ENCODE assay signal across 13 cellular contexts in the genomic region with DNA sequence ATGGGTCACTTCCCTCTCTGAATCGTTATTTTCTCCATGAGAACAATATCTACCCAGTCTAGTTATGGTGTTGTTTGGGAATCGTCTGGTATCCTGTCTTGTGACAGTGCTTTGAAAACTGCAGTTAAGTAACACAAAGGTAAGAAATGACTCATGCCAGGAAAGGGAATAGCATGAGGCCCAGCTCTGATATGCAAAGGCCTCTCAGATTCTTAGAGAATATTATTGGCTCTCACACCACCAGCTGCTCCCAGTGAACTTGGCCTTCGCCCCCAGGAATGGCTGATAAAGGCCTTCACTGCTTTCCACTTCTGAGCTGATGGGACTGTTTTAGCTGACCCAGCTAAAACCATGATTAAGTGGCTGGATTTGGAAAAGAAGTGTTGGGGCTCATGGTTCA. TPM values are rescaled to one million over a fixed set of nuclear protein-coding genes. Genes with fewer than 3 reads are reported as not detected.
A peak's percentile ranks its signal among the peaks of the same experiment; 100 is the strongest.
DNase-seq lines count a peak whose midpoint lies in the region; ATAC-seq, FAIRE-seq and TF ChIP-seq lines count a peak whose summit lies in the region.
"Had no signal": no experiment of that assay in that cellular context is flagged by ENCODE, and none has a peak within 500 bp of the region (broad histone marks: within the 10 kb centered on the region; RNA-seq: fewer than 3 reads in every experiment).

No MANE protein-coding gene starts in this region.

- TF ChIP-seq CTCF in IMR-90 (conservative IDR thresholded peaks at IDR 0.05; ENCODE audit: low read depth, low read length) (no peak), body of pancreas (IDR thresholded peaks at IDR 0.05) (no peak), keratinocyte (optimal IDR thresholded peaks at IDR 0.05 in 1 of 3, IDR thresholded peaks at IDR 0.05 in 1 of 3, conservative IDR thresholded peaks at IDR 0.05 in 1 of 3; ENCODE audit: extremely low read depth in 1 of 3, insufficient read depth in 2 of 3, low read length in 3 of 3) (no peak), spleen (IDR thresholded peaks at IDR 0.05 in 8 of 11, conservative IDR thresholded peaks at IDR 0.05 in 3 of 11) (no peak)

- no TSS peak for BruUV-seq in IMR-90 (replicated peaks; lab: Mats Ljungman, UMichigan)

- H4K91ac ChIP-seq in IMR-90 (ENCODE audit: insufficient read depth, low read depth, low read length), result no peak overlapping the region

- POLR2A ChIA-PET in IMR-90 (lab: Charles Lee; ENCODE audit: unreplicated experiment), result no interaction called here

- TF ChIP-seq POLR2A in IMR-90 (IDR thresholded peaks at IDR 0.05; ENCODE audit: low read depth, low read length) (no peak), body of pancreas (IDR thresholded peaks at IDR 0.05) (no peak), spleen (IDR thresholded peaks at IDR 0.05) (no peak)

- peak; percentile 53 for DNase-seq in IMR-90
- DNase-seq in body of pancreas, result peak; percentile 41 to 78 (median 74)
- DNase-seq in keratinocyte (ENCODE audit: low read depth, low spot score), result no peak
- no peak for DNase-seq in spleen
- DNase-seq in foreskin melanocyte, result no peak
- no peak for DNase-seq in activated naive CD8-positive, alpha-beta T cell treated with anti-CD3 and anti-CD28 coated beads for 36 hours
- DNase-seq: activated CD8-positive, alpha-beta memory T cell treated with anti-CD3 and anti-CD28 coated beads, Interleukin-2, amount 50 U/mL, for 4 hours; COR-L47; NCI-H1048; retina; SJCRH30 had no signal

- no peak overlapping the region for H2AK9ac ChIP-seq in IMR-90 (replicated peaks; ENCODE audit: low read depth, low read length, poor library complexity)

- H4K20me1 ChIP-seq in IMR-90 (ENCODE audit: insufficient read depth, low read length) (no peaks in the 10 kb centered on the region), keratinocyte (ENCODE audit: control insufficient read depth, extremely low read depth, insufficient read depth, low read length) (no peaks in the 10 kb centered on the region)

- H2BK5ac ChIP-seq in IMR-90 (ENCODE audit: low read depth, low read length, poor library complexity, severe bottlenecking), result no peak overlapping the region

- no peak overlapping the region for H2BK120ac ChIP-seq in IMR-90 (ENCODE audit: low read depth, low read length)

- WGBS in IMR-90 (ENCODE audit: extremely low coverage in 2 of 2, insufficient read length in 1 of 2), 2 experiments, result no CpG with 5 or more reads among the region's 3 CpGs
- WGBS in body of pancreas, 2 donors, result 39 to 45% methylated on average over 3 of the region's 3 CpGs
- 66 to 78% (median 73%) methylated on average over 3 of the region's 3 CpGs for WGBS in spleen, 5 donors

- no peak overlapping the region for H2AK5ac ChIP-seq in IMR-90 (ENCODE audit: low read depth, low read length)

- H2BK15ac ChIP-seq in IMR-90 (ENCODE audit: low read depth, low read length), result no peak overlapping the region

- H3K4me1 ChIP-seq in IMR-90 (ENCODE audit: control insufficient read depth, insufficient read depth, low read length) (peaks cover 6% of the 10 kb centered on the region; the same call in 1 of the 2 replicates), body of pancreas (peaks cover 34% of the 10 kb centered on the region), keratinocyte (ENCODE audit: control insufficient read depth, extremely low read depth, insufficient read depth, low read length) (peaks cover 12% of the 10 kb centered on the region), spleen (peaks cover 0 to 20% (median 9%) of the 10 kb centered on the region in 6 donors)

- in situ Hi-C loops in IMR-90 (cut with MboI; ENCODE audit: low sequenced_read_pairs), result loop anchor here (5.0 kb wide), 1 partner anchor 326 kb away; no protein-coding TSS in a partner anchor

- ATAC-seq in IMR-90 (ENCODE audit: low read depth), result no peak
- ATAC-seq in body of pancreas, result peak; percentile 57
- ATAC-seq in GM19023 (IDR thresholded peaks at IDR 0.05; ENCODE audit: unreplicated experiment), result no peak

- TF ChIP-seq RAD21 in IMR-90 (IDR thresholded peaks at IDR 0.05; ENCODE audit: low read length), result no peak

- H3K9ac ChIP-seq in IMR-90 (ENCODE audit: low read depth, low read length) (no peak overlapping the region), keratinocyte (ENCODE audit: control insufficient read depth, extremely low read depth, insufficient read depth, low read length) (no peak overlapping the region)

- H3K36me3 Mint-ChIP-seq in activated naive CD8-positive, alpha-beta T cell treated with anti-CD3 and anti-CD28 coated beads for 36 hours, result no peaks in the 10 kb centered on the region

- H3K4me3 ChIP-seq in IMR-90 (ENCODE audit: insufficient read depth, low read depth, low read length) (no peak overlapping the region), body of pancreas (no peak overlapping the region), keratinocyte (ENCODE audit: control insufficient read depth in 2 of 3, extremely low read depth in 1 of 3, insufficient read depth in 2 of 3, low read depth in 1 of 3, low read length in 3 of 3) (no peak overlapping the region), spleen (no peak overlapping the region)
- H3K4me3 ChIP-seq: SJCRH30 had no signal

- no peaks in the 10 kb centered on the region for H3K79me1 ChIP-seq in IMR-90 (ENCODE audit: low read depth in 1 of 2, low read length in 2 of 2)

- no peak overlapping the region for H3K4ac ChIP-seq in IMR-90 (ENCODE audit: low read depth, low read length)

- H3K23ac ChIP-seq in IMR-90 (ENCODE audit: low read depth, low read length), result no peak overlapping the region

- no peak for FAIRE-seq in keratinocyte (lab: Jason Lieb, UNC)

- dilution Hi-C loops in IMR-90 (cut with HindIII; ENCODE audit: low sequenced_read_pairs, unreplicated experiment), result no loop called here
- dilution Hi-C loops in keratinocyte (cut with MboI; ENCODE audit: extremely low pct_ligation_motif_present, low sequenced_read_pairs), result no loop called here

- CTCF ChIA-PET in IMR-90 (lab: Yijun Ruan, JAX), result interaction anchor here (1.2 kb wide), 1 partner anchor 68 kb away, joined by 4 read pairs; no protein-coding TSS in a partner anchor

- no peaks in the 10 kb centered on the region for H3K79me2 ChIP-seq in keratinocyte (ENCODE audit: control insufficient read depth, insufficient read depth, low read length)

- H3K27ac ChIP-seq in IMR-90 (ENCODE audit: insufficient read depth, low read length) (no peak overlapping the region), body of pancreas (peak overlapping the region; percentile 49 to 79 (median 66)), keratinocyte (ENCODE audit: control insufficient read depth, insufficient read depth, low read length) (peak overlapping the region; percentile 28), spleen (peak overlapping the region in 7 of 8 donors; percentile 30 to 76 (median 66))
- H3K27ac ChIP-seq: HL-60, SJCRH30 had no signal

- peaks cover 8% of the 10 kb centered on the region for H3K4me1 Mint-ChIP-seq in activated naive CD8-positive, alpha-beta T cell treated with anti-CD3 and anti-CD28 coated beads for 36 hours

- H4K5ac ChIP-seq in IMR-90 (ENCODE audit: low read depth, low read length), result no peak overlapping the region

- H3K27me3 Mint-ChIP-seq in activated naive CD8-positive, alpha-beta T cell treated with anti-CD3 and anti-CD28 coated beads for 36 hours, result no peaks in the 10 kb centered on the region

- H3K9me3 ChIP-seq in IMR-90 (ENCODE audit: control insufficient read depth, insufficient read depth, low read length) (no peaks in the 10 kb centered on the region), body of pancreas (no peaks in the 10 kb centered on the region), keratinocyte (ENCODE audit: control insufficient read depth, low read depth, low read length) (no peaks in the 10 kb centered on the region), spleen (no peaks in the 10 kb centered on the region)
- H3K9me3 ChIP-seq: SJCRH30 had no signal

- no peaks in the 10 kb centered on the region for H3K9me3 Mint-ChIP-seq in activated naive CD8-positive, alpha-beta T cell treated with anti-CD3 and anti-CD28 coated beads for 36 hours

- no peak overlapping the region for H3K27ac Mint-ChIP-seq in activated naive CD8-positive, alpha-beta T cell treated with anti-CD3 and anti-CD28 coated beads for 36 hours

- H3K4me2 ChIP-seq in IMR-90 (ENCODE audit: low read depth, low read length) (no peak overlapping the region), keratinocyte (ENCODE audit: control insufficient read depth, extremely low read depth, insufficient read depth, low read depth, low read length) (no peak overlapping the region)

- H4K8ac ChIP-seq in IMR-90 (ENCODE audit: low read depth in 2 of 2, low read length in 2 of 2), result no peak overlapping the region

- no peaks in the 10 kb centered on the region for H3K9me1 ChIP-seq in IMR-90 (ENCODE audit: insufficient read depth, low read length)
- no peaks in the 10 kb centered on the region for H3K9me1 ChIP-seq in keratinocyte (ENCODE audit: control insufficient read depth, extremely low read depth, insufficient read depth, low read length)

- no peak overlapping the region for H2AFZ ChIP-seq in IMR-90 (replicated peaks; ENCODE audit: low read length, poor library complexity)
- H2AFZ ChIP-seq in keratinocyte (ENCODE audit: control insufficient read depth, low read length), result no peak overlapping the region

- H3K56ac ChIP-seq in IMR-90 (ENCODE audit: extremely low read depth, insufficient read depth, low read length), result no peak overlapping the region

- no peak overlapping the region for H2BK20ac ChIP-seq in IMR-90 (ENCODE audit: low read depth, low read length)

- intact Hi-C loops in IMR-90 (cut with micrococcal nuclease) (no loop called here), body of pancreas (cut with DNase I) (no loop called here), spleen (cut with DNase I; ENCODE audit: low total_unique reads) (no loop called here)

- no peak overlapping the region for H3K18ac ChIP-seq in IMR-90 (ENCODE audit: low read depth, low read length)

- H3K36me3 ChIP-seq in IMR-90 (ENCODE audit: control insufficient read depth, insufficient read depth, low read length) (no peaks in the 10 kb centered on the region), body of pancreas (replicated peaks in 1 of 2; ENCODE audit: insufficient read depth in 1 of 2, low read depth in 2 of 2) (no peaks in the 10 kb centered on the region), keratinocyte (ENCODE audit: control insufficient read depth in 2 of 2, extremely low read depth in 1 of 2, insufficient read depth in 2 of 2, low read length in 2 of 2) (no peaks in the 10 kb centered on the region), spleen (no peaks in the 10 kb centered on the region)
- H3K36me3 ChIP-seq: SJCRH30 had no signal

- no peak overlapping the region for H3K14ac ChIP-seq in IMR-90 (replicated peaks; ENCODE audit: low read depth, low read length)

- H3K4me3 Mint-ChIP-seq in activated naive CD8-positive, alpha-beta T cell treated with anti-CD3 and anti-CD28 coated beads for 36 hours, result no peak overlapping the region

- H3K27me3 ChIP-seq in IMR-90 (ENCODE audit: control insufficient read depth, insufficient read depth, low read length) (no peaks in the 10 kb centered on the region), body of pancreas (no peaks in the 10 kb centered on the region), keratinocyte (ENCODE audit: control insufficient read depth, extremely low read depth, insufficient read depth, low read length) (no peaks in the 10 kb centered on the region), spleen (replicated peaks in 1 of 7) (no peaks in the 10 kb centered on the region)
- H3K27me3 ChIP-seq: SJCRH30 had no signal

RNA-seq across cellular contexts. Expression of gene NEK2, which starts 27.1 kb away (rescaled TPM):
- total RNA-seq in IMR-90 (2012; rRNA removed) (26.0 and 35.0 TPM in 2 replicates), body of pancreas (not detected), spleen (1 to 10 TPM in 5 of 7 donors, under 1 TPM in 2; 0.38 to 5.5 (median 2.4) TPM)
- polyA plus RNA-seq in IMR-90 (2012; rRNA removed) (8.8 and 9.9 TPM in 2 replicates), keratinocyte (0.99 to 10.8 TPM (median 7.0 TPM) in 3 replicates), spleen (1 to 10 TPM in 2 of 3 donors, under 1 TPM in 1; 0.74 to 4.0 (median 1.6) TPM)
- polyA plus RNA-seq in IMR-90 (2012; cell fraction: cytosol; rRNA removed), result 2.7 and 6.4 TPM in 2 replicates
- 0.98 and 2.7 TPM in 2 replicates for polyA plus RNA-seq in IMR-90 (2012; cell fraction: nucleus; rRNA removed; ENCODE audit: low replicate concordance)
- not detected for polyA plus RNA-seq in keratinocyte (2011; ENCODE audit: low read depth)
- polyA plus RNA-seq in keratinocyte (2011; cell fraction: cytosol; rRNA removed), result 2.1 and 3.3 TPM in 2 replicates
- 1.1 and 1.5 TPM in 2 replicates for polyA plus RNA-seq in keratinocyte (2011; cell fraction: nucleus; rRNA removed)
- polyA plus RNA-seq in keratinocyte (2012; ENCODE audit: low replicate concordance), result 6.2 TPM in 1 of 2 replicates, not detected in the other
- 1.5 to 9.0 TPM (median 2.5 TPM) in 3 replicates for polyA minus RNA-seq in keratinocyte
- polyA minus RNA-seq in keratinocyte (2011; cell fraction: cytosol; rRNA and poly(A)+ RNA removed), result 4.8 TPM
- polyA minus RNA-seq in keratinocyte (2011; cell fraction: nucleus; rRNA and poly(A)+ RNA removed), result 0.53 and 2.4 TPM in 2 replicates
- total RNA-seq in activated naive CD8-positive, alpha-beta T cell treated with anti-CD3 and anti-CD28 coated beads for 36 hours, result 10 to 100 TPM; 24.2 TPM

Comparison
In these comparisons a context has a peak if more than half of its experiments do, and no peak if none do; other contexts are left out.
1. DNase-seq: peak in IMR-90 (single experiment) and body of pancreas (4 of 4); none in keratinocyte (single experiment), spleen (single experiment), foreskin melanocyte (single experiment) and activated naive CD8-positive, alpha-beta T cell treated with anti-CD3 and anti-CD28 coated beads for 36 hours (single experiment).